ENCODE assay signal across 13 cellular contexts in the genomic region with DNA sequence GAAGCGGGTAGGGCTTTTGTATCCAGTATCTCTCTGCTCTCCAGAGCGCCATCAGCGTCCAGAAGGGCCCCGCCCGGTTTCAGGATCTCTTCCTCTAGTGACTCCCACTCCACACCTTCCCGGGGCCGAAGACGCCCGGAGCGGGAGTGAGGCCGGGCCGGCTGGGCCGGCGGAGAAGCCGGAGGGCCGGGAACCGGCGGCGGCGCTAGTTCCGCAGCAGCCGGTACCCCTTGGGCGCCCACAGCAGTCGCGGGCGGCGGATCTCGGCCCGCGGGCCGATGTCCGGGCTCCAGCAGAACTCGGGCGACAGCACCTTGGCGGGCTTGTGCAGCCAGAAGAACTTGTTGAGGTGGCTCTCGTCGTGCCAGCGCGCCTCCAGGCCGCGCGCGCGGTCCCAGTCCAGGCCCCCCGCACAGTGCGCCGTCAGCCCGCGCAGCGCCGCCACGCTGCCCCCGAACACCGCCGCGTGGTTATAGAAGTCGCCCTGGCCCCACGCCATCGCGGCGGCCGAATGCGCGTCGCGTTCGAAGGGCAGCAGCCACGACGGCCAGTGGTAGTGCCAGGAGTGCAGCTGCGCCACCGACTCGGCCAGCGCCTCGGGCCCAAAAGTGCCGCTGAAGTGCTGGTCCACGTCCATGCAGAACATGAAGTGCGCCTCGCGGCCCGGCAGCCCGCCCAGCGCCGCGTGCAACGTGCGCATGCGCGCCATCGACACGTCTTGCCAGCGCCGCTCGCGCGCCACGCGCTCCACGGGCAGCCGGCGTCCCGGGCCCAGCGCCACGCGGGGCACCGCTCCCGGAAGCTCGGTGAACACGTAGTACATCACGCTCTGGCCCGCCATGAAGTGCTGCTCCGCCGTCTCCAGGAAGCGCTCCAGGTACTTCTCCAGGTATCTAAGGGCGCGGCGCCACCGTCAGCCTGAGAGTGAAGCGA. TPM values are rescaled to one million over a fixed set of nuclear protein-coding genes. Genes with fewer than 3 reads are reported as not detected.
DNase-seq lines count a peak whose midpoint lies in the region; ATAC-seq, FAIRE-seq and TF ChIP-seq lines count a peak whose summit lies in the region.
"Had no signal": no experiment of that assay in that cellular context is flagged by ENCODE, and none has a peak within 500 bp of the region (broad histone marks: within the 10 kb centered on the region; RNA-seq: fewer than 3 reads in every experiment).

No MANE protein-coding gene starts in this region.

- CTCF ChIA-PET in AG04449 (lab: Yijun Ruan, JAX) (interaction anchor here (0.8 to 3.5 kb wide), 8 partner anchors 9 to 180 kb away, joined by 3 to 31 read pairs (median 4); no protein-coding TSS in a partner anchor), Calu3 (lab: Charles Lee) (no interaction called here)

- no peaks in the 10 kb centered on the region for H3K4me1 Mint-ChIP-seq in Calu3 (ENCODE audit: low read depth, unreplicated experiment)

- no peak overlapping the region for H3K4me2 ChIP-seq in parathyroid adenoma (ENCODE audit: low read length)

- no peak for TF ChIP-seq POLR2A in H54 (IDR thresholded peaks at IDR 0.05; ENCODE audit: low read depth, low read length)

- no peaks in the 10 kb centered on the region for H3K79me2 ChIP-seq in parathyroid adenoma

- peaks cover 16% of the 10 kb centered on the region for H3K4me1 ChIP-seq in adipocyte (ENCODE audit: control insufficient read depth, insufficient read depth, low read length)
- H3K4me1 ChIP-seq in right cardiac atrium (ENCODE audit: control insufficient read depth, insufficient read depth, low read length) = peaks cover 4% of the 10 kb centered on the region
- H3K4me1 ChIP-seq in parathyroid adenoma = no peaks in the 10 kb centered on the region

- H3K27ac Mint-ChIP-seq in Calu3 (ENCODE audit: unreplicated experiment) = no peak overlapping the region
- H3K27ac Mint-ChIP-seq: T-helper 1 cell treated with Interleukin-12 subunit alpha and Interleukin-12 subunit beta and Interleukin-4 antibody, amounts not matched to agents 30 μg/mL and 1 μg/mL, for 36 hours had no signal

- no peaks in the 10 kb centered on the region for H3K27me3 ChIP-seq in adipocyte (replicated peaks; ENCODE audit: control insufficient read depth, insufficient read depth, low read length)
- no peaks in the 10 kb centered on the region for H3K27me3 ChIP-seq in right cardiac atrium (ENCODE audit: control insufficient read depth, insufficient read depth)
- H3K27me3 ChIP-seq in parathyroid adenoma (ENCODE audit: control insufficient read depth, insufficient read depth, low read length) = no peaks in the 10 kb centered on the region

- H3K9me3 ChIP-seq in adipocyte (ENCODE audit: control insufficient read depth, low read length) = no peaks in the 10 kb centered on the region
- H3K9me3 ChIP-seq in right cardiac atrium (ENCODE audit: control insufficient read depth, low read length) = no peaks in the 10 kb centered on the region
- no peaks in the 10 kb centered on the region for H3K9me3 ChIP-seq in parathyroid adenoma (ENCODE audit: control insufficient read depth, low read length)
- H3K9me3 ChIP-seq: prostate gland had no signal

- no peak overlapping the region for H3K4me3 Mint-ChIP-seq in Calu3 (ENCODE audit: low read depth, unreplicated experiment)
- H3K4me3 Mint-ChIP-seq: T-helper 1 cell treated with Interleukin-12 subunit alpha and Interleukin-12 subunit beta and Interleukin-4 antibody, amounts not matched to agents 30 μg/mL and 1 μg/mL, for 36 hours had no signal

- 14% methylated on average over 118 of the region's 118 CpGs for WGBS in right cardiac atrium

- H3K4me3 ChIP-seq in AG04449 (ENCODE audit: low read depth, low read length) (peak overlapping the region; percentile 18), adipocyte (ENCODE audit: low read length) (peak overlapping the region; percentile 29), right cardiac atrium (ENCODE audit: low read length) (peak overlapping the region; percentile 8), parathyroid adenoma (ENCODE audit: low read depth, low read length) (no peak overlapping the region)

- no peaks in the 10 kb centered on the region for H3K36me3 Mint-ChIP-seq in Calu3 (ENCODE audit: insufficient read depth, unreplicated experiment)

- TF ChIP-seq CTCF in AG04449 (IDR thresholded peaks at IDR 0.05; ENCODE audit: insufficient read depth, low read length, missing control alignments) (no peak), parathyroid adenoma (IDR thresholded peaks at IDR 0.05) (no peak), Calu3 (IDR thresholded peaks at IDR 0.05; ENCODE audit: unreplicated experiment) (no peak)

- peak overlapping the region; percentile 45 for H2AFZ ChIP-seq in parathyroid adenoma

- no peak overlapping the region for H3K27ac ChIP-seq in right cardiac atrium (ENCODE audit: low read length)
- H3K27ac ChIP-seq in parathyroid adenoma = no peak overlapping the region
- H3K27ac ChIP-seq: C4-2B, prostate gland had no signal

- BruUV-seq in Calu3 (replicated peaks; lab: Mats Ljungman, UMichigan) = no TSS peak

- intact Hi-C loops in right cardiac atrium (cut with DNase I) = no loop called here
- intact Hi-C loops in Calu3 (cut with micrococcal nuclease; ENCODE audit: unreplicated experiment) = no loop called here

- H3K36me3 ChIP-seq in adipocyte (ENCODE audit: control insufficient read depth, insufficient read depth, low read length, severe bottlenecking) (no peaks in the 10 kb centered on the region), parathyroid adenoma (ENCODE audit: control insufficient read depth, insufficient read depth, low read length) (no peaks in the 10 kb centered on the region)
- H3K36me3 ChIP-seq: prostate gland had no signal

- ATAC-seq in right cardiac atrium = peak; percentile 44 to 56

- FAIRE-seq in H54 (lab: Jason Lieb, UNC) = no peak
- FAIRE-seq: bronchial epithelial cell had no signal

- H3K9ac ChIP-seq in adipocyte (ENCODE audit: low read length) (peak overlapping the region; percentile 37), parathyroid adenoma (no peak overlapping the region)

- no peaks in the 10 kb centered on the region for H3K27me3 Mint-ChIP-seq in Calu3 (ENCODE audit: unreplicated experiment)

- DNase-seq in AG04449 (ENCODE audit: low read depth, low spot score) (no peak), adipocyte (ENCODE audit: low read depth) (no peak), right cardiac atrium (peak; percentile 54 to 82 (median 79)), Calu3 (no peak), H54 (ENCODE audit: insufficient read length, low spot score) (no peak), SIG-M5 (lab: John Stamatoyannopoulos, UW) (no peak), NCI-H1436 (lab: John Stamatoyannopoulos, UW) (no peak)
- DNase-seq: NCI-H82 had no signal

- POLR2A ChIA-PET in AG04449 (lab: Yijun Ruan, JAX) = no interaction called here

- H3K9me3 Mint-ChIP-seq in Calu3 (ENCODE audit: low read depth, unreplicated experiment) = no peaks in the 10 kb centered on the region

RNA-seq across cellular contexts. Expression of gene A3GALT2, which starts 14.1 kb away (rescaled TPM):
- not detected for total RNA-seq in right cardiac atrium
- polyA plus RNA-seq in right cardiac atrium = not detected
- 0.61 TPM in 1 of 2 replicates, not detected in the other for total RNA-seq in Calu3 (2022)
- total RNA-seq: bronchial epithelial cell had no signal

RNA-seq across cellular contexts. Expression of gene ZNF362, which starts 50.5 kb away (rescaled TPM):
- total RNA-seq in right cardiac atrium = 10 to 100 TPM; 31.0 to 42.5 (median 40.8) TPM
- 22.2 TPM for polyA plus RNA-seq in right cardiac atrium
- total RNA-seq in Calu3 (2022) = 28.2 and 29.5 TPM in 2 replicates

Comparison
In these comparisons a context has a peak if more than half of its experiments do, and no peak if none do; other contexts are left out.
1. DNase-seq: peak in right cardiac atrium (3 of 3); none in AG04449 (single experiment), adipocyte (single experiment), Calu3 (single experiment), H54 (single experiment), SIG-M5 (single experiment) and NCI-H1436 (single experiment).